In the genomic region with DNA sequence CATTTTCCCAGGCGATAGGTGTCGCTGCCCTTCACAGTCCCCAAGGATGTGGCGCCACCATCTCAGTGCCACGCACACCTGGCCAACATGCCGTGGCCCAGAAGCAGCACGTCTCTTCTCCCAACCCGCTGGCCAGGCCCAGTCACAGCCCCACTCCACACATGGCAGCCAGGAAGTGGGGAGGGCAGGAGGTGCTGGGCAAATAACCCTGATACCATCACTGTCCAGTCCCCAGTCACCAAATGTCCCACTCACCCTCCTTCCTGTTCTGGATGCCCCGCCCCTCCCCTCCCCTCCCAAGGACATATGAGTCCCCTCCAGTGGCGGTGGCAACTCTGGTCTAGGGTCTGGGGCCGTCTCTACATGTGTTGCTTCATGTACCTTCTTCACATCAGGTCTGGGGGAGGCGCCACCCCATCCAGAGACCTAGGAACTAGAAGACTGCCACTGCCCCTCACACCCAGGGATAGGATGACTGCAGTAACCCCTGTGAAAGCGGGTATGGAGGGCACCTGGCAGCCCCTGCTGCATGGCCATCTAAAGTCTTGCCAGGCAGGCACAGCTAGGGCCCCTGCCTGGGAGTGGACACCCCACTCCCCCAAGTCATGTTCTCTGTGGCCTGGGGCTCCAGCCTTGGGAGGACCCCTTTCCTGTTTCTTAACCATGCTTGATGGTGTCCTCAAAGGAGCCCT, we compare ENCODE assay signal across 11 cellular contexts. TPM values are rescaled to one million over a fixed set of nuclear protein-coding genes. Genes with fewer than 3 reads are reported as not detected.
DNase-seq lines count a peak whose midpoint lies in the region; ATAC-seq and TF ChIP-seq lines count a peak whose summit lies in the region.
"Had no signal": no experiment of that assay in that cellular context is flagged by ENCODE, and none has a peak within 500 bp of the region (broad histone marks: within the 10 kb centered on the region; RNA-seq: fewer than 3 reads in every experiment).

No MANE protein-coding gene starts in this region.

- no peak for TF ChIP-seq CTCF in upper lobe of right lung (IDR thresholded peaks at IDR 0.05)

- H3K9me3 ChIP-seq in upper lobe of right lung = no peaks in the 10 kb centered on the region
- H3K9me3 ChIP-seq: BE2C had no signal

- CTCF ChIA-PET in activated naive CD4-positive, alpha-beta T cell treated with anti-CD3 and anti-CD28 coated beads, Interleukin-2, amount 10 ng/mL, durations not matched to agents 7 days and 5 days (lab: Charles Lee) = interaction anchor here (1.1 to 11.3 kb wide), 4 partner anchors 11 to 65 kb away, joined by 3 to 100 read pairs (median 4); a partner anchor contains a TSS

- H3K4me3 Mint-ChIP-seq in activated naive CD4-positive, alpha-beta T cell treated with anti-CD3 and anti-CD28 coated beads, Interleukin-2, amount 10 ng/mL, durations not matched to agents 7 days and 5 days = no peak overlapping the region
- H3K4me3 Mint-ChIP-seq in activated T-helper 2 cell treated with anti-CD3 and anti-CD28 coated beads, Interferon-gamma antibody, Interleukin-2, Interleukin-4, amounts not matched to agents 10 μg/mL and 5 μg/mL and 100 μg/mL, durations not matched to agents 14 hours and 24 hours and 36 hours (ENCODE audit: low read depth) = no peak overlapping the region
- H3K4me3 Mint-ChIP-seq: activated T-cell treated with anti-CD3 and anti-CD28 coated beads, Interleukin-2, amount 50 U/mL, for 4 hours had no signal

- intact Hi-C loops in activated T-helper 2 cell treated with anti-CD3 and anti-CD28 coated beads, Interferon-gamma antibody, Interleukin-2, Interleukin-4, amounts not matched to agents 10 μg/mL and 5 μg/mL and 100 μg/mL, durations not matched to agents 14 hours and 24 hours and 36 hours (cut with micrococcal nuclease) = no loop called here
- intact Hi-C loops in left colon (cut with DNase I, micrococcal nuclease) (no loop called here), upper lobe of right lung (cut with DNase I) (no loop called here)

- peaks cover 25% of the 10 kb centered on the region for H3K4me1 ChIP-seq in upper lobe of right lung
- H3K4me1 ChIP-seq: BE2C had no signal

- peak overlapping the region; percentile 82 for H3K27ac ChIP-seq in upper lobe of right lung

- H3K4me3 ChIP-seq in upper lobe of right lung = no peak overlapping the region

- peak; percentile 9 for ATAC-seq in left colon
- ATAC-seq in upper lobe of right lung = no peak

- H3K27me3 ChIP-seq in upper lobe of right lung = no peaks in the 10 kb centered on the region
- H3K27me3 ChIP-seq: BE2C had no signal

- H3K36me3 Mint-ChIP-seq in activated naive CD4-positive, alpha-beta T cell treated with anti-CD3 and anti-CD28 coated beads, Interleukin-2, amount 10 ng/mL, durations not matched to agents 7 days and 5 days = peaks cover 24% of the 10 kb centered on the region
- peaks cover 31% of the 10 kb centered on the region for H3K36me3 Mint-ChIP-seq in activated T-helper 2 cell treated with anti-CD3 and anti-CD28 coated beads, Interferon-gamma antibody, Interleukin-2, Interleukin-4, amounts not matched to agents 10 μg/mL and 5 μg/mL and 100 μg/mL, durations not matched to agents 14 hours and 24 hours and 36 hours (ENCODE audit: low read depth)

- DNase-seq in activated naive CD4-positive, alpha-beta T cell treated with anti-CD3 and anti-CD28 coated beads, Interleukin-2, amount 10 ng/mL, durations not matched to agents 7 days and 5 days = no peak
- no peak for DNase-seq in activated naive CD4-positive, alpha-beta T cell treated with Interleukin-2 at 50 U/mL for 16 hours
- DNase-seq in activated T-helper 2 cell treated with anti-CD3 and anti-CD28 coated beads, Interferon-gamma antibody, Interleukin-2, Interleukin-4, amounts not matched to agents 10 μg/mL and 5 μg/mL and 100 μg/mL, durations not matched to agents 14 hours and 24 hours and 36 hours (ENCODE audit: low spot score) = no peak
- DNase-seq in left colon = no peak
- DNase-seq in upper lobe of right lung = no peak
- DNase-seq in Kasumi-1 (lab: John Stamatoyannopoulos, UW) = no peak
- DNase-seq in GOT3 (lab: John Stamatoyannopoulos, UW) = no peak
- no peak for DNase-seq in D341Med (ENCODE audit: low spot score)
- DNase-seq: BE2C had no signal

- peaks cover 2% of the 10 kb centered on the region for H3K9me3 Mint-ChIP-seq in activated naive CD4-positive, alpha-beta T cell treated with anti-CD3 and anti-CD28 coated beads, Interleukin-2, amount 10 ng/mL, durations not matched to agents 7 days and 5 days
- H3K9me3 Mint-ChIP-seq in activated T-helper 2 cell treated with anti-CD3 and anti-CD28 coated beads, Interferon-gamma antibody, Interleukin-2, Interleukin-4, amounts not matched to agents 10 μg/mL and 5 μg/mL and 100 μg/mL, durations not matched to agents 14 hours and 24 hours and 36 hours = no peaks in the 10 kb centered on the region
- H3K9me3 Mint-ChIP-seq: activated T-cell treated with anti-CD3 and anti-CD28 coated beads, Interleukin-2, amount 50 U/mL, for 4 hours had no signal

- H3K36me3 ChIP-seq in upper lobe of right lung = peaks cover 40% of the 10 kb centered on the region

- peaks cover 30% of the 10 kb centered on the region for H3K4me1 Mint-ChIP-seq in activated naive CD4-positive, alpha-beta T cell treated with anti-CD3 and anti-CD28 coated beads, Interleukin-2, amount 10 ng/mL, durations not matched to agents 7 days and 5 days
- peaks cover 14% of the 10 kb centered on the region for H3K4me1 Mint-ChIP-seq in activated T-helper 2 cell treated with anti-CD3 and anti-CD28 coated beads, Interferon-gamma antibody, Interleukin-2, Interleukin-4, amounts not matched to agents 10 μg/mL and 5 μg/mL and 100 μg/mL, durations not matched to agents 14 hours and 24 hours and 36 hours (ENCODE audit: low read depth)

- H3K27me3 Mint-ChIP-seq in activated naive CD4-positive, alpha-beta T cell treated with anti-CD3 and anti-CD28 coated beads, Interleukin-2, amount 10 ng/mL, durations not matched to agents 7 days and 5 days = no peaks in the 10 kb centered on the region
- H3K27me3 Mint-ChIP-seq in activated T-helper 2 cell treated with anti-CD3 and anti-CD28 coated beads, Interferon-gamma antibody, Interleukin-2, Interleukin-4, amounts not matched to agents 10 μg/mL and 5 μg/mL and 100 μg/mL, durations not matched to agents 14 hours and 24 hours and 36 hours (ENCODE audit: low read depth) = no peaks in the 10 kb centered on the region

- peak overlapping the region; percentile 83 for H3K27ac Mint-ChIP-seq in activated naive CD4-positive, alpha-beta T cell treated with anti-CD3 and anti-CD28 coated beads, Interleukin-2, amount 10 ng/mL, durations not matched to agents 7 days and 5 days
- peak overlapping the region; percentile 58 for H3K27ac Mint-ChIP-seq in activated T-helper 2 cell treated with anti-CD3 and anti-CD28 coated beads, Interferon-gamma antibody, Interleukin-2, Interleukin-4, amounts not matched to agents 10 μg/mL and 5 μg/mL and 100 μg/mL, durations not matched to agents 14 hours and 24 hours and 36 hours

RNA-seq across cellular contexts. Expression of a gene that starts 7.3 kb away (rescaled TPM):
- total RNA-seq in activated T-helper 2 cell treated with anti-CD3 and anti-CD28 coated beads, Interferon-gamma antibody, Interleukin-2, Interleukin-4, amounts not matched to agents 10 μg/mL and 5 μg/mL and 100 μg/mL, durations not matched to agents 14 hours and 24 hours and 36 hours = 49.6 and 51.1 TPM in 2 replicates
- 10 to 100 TPM; 33.6 to 36.1 TPM for total RNA-seq in left colon
- 31.8 TPM for total RNA-seq in upper lobe of right lung

RNA-seq across cellular contexts. Expression of a gene that starts 10.9 kb away (rescaled TPM):
- total RNA-seq in activated T-helper 2 cell treated with anti-CD3 and anti-CD28 coated beads, Interferon-gamma antibody, Interleukin-2, Interleukin-4, amounts not matched to agents 10 μg/mL and 5 μg/mL and 100 μg/mL, durations not matched to agents 14 hours and 24 hours and 36 hours = 67.3 and 71.3 TPM in 2 replicates
- total RNA-seq in left colon (100 to 1,000 TPM in 1 of 2 donors, 10 to 100 TPM in 1; 91.4 to 107 TPM), upper lobe of right lung (88.6 TPM)

RNA-seq across cellular contexts. Expression of a gene that starts 19.1 kb away (rescaled TPM):
- 4.8 and 6.5 TPM in 2 replicates for total RNA-seq in activated T-helper 2 cell treated with anti-CD3 and anti-CD28 coated beads, Interferon-gamma antibody, Interleukin-2, Interleukin-4, amounts not matched to agents 10 μg/mL and 5 μg/mL and 100 μg/mL, durations not matched to agents 14 hours and 24 hours and 36 hours
- total RNA-seq in left colon (1 to 10 TPM; 4.1 to 6.0 TPM), upper lobe of right lung (5.3 TPM)

RNA-seq across cellular contexts. Expression of a gene that starts 21.4 kb away (rescaled TPM):
- total RNA-seq in activated T-helper 2 cell treated with anti-CD3 and anti-CD28 coated beads, Interferon-gamma antibody, Interleukin-2, Interleukin-4, amounts not matched to agents 10 μg/mL and 5 μg/mL and 100 μg/mL, durations not matched to agents 14 hours and 24 hours and 36 hours = 23.7 and 25.1 TPM in 2 replicates
- 10 to 100 TPM; 18.5 to 19.9 TPM for total RNA-seq in left colon
- 19.3 TPM for total RNA-seq in upper lobe of right lung

RNA-seq across cellular contexts. Expression of a gene that starts 46.1 kb away (rescaled TPM):
- 24.9 and 27.4 TPM in 2 replicates for total RNA-seq in activated T-helper 2 cell treated with anti-CD3 and anti-CD28 coated beads, Interferon-gamma antibody, Interleukin-2, Interleukin-4, amounts not matched to agents 10 μg/mL and 5 μg/mL and 100 μg/mL, durations not matched to agents 14 hours and 24 hours and 36 hours
- total RNA-seq in left colon = 10 to 100 TPM; 67.5 to 84.3 TPM
- 3.4 TPM for total RNA-seq in upper lobe of right lung
- total RNA-seq: epithelial cell of proximal tubule had no signal
